ENCODE assay signal across 22 cellular contexts in the genomic region with DNA sequence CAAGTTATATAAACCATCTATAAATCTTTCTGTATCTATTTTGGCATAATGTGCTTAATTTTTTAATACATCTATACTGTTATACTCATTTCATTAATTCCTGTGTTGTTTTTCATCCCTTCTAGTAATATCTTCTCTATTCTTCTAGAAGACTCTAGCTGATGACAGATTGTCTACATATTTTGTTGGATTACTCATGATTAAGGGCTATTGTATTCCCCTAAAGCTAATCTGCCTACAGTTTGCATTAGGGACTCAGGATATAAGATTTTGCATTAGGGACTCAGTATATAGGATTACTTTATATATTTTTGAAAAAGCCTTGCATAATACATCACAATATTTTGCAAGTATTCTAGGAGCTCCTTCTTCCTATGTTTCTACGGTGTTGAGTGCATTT.
"Had no signal": no experiment of that assay in that cellular context is flagged by ENCODE, and none has a peak within 500 bp of the region (broad histone marks: within the 10 kb centered on the region; RNA-seq: fewer than 3 reads in every experiment).

No MANE protein-coding gene starts in this region.

- H3K27me3 Mint-ChIP-seq: activated CD4-positive, alpha-beta memory T cell treated with anti-CD3 and anti-CD28 coated beads, Interleukin-2, amount 10 ng/mL, durations not matched to agents 7 days and 5 days; activated naive CD4-positive, alpha-beta T cell treated with anti-CD3 and anti-CD28 coated beads, Interleukin-2, amount 50 U/mL, for 24 hours; activated naive CD8-positive, alpha-beta T cell treated with anti-CD3 and anti-CD28 coated beads, Interleukin-2, amount 50 U/mL, for 24 hours; activated T-helper 17 cell treated with anti-CD3 and anti-CD28 coated beads, Interleukin-2, amount 50 U/mL, for 72 hours; natural killer cell treated with Interleukin-12 subunit alpha and Interleukin-12 subunit beta and Interleukin-15 and Interleukin-18, amount 100 ng/mL, for 72 hours had no signal

- H3K4me1 Mint-ChIP-seq: activated CD4-positive, alpha-beta memory T cell treated with anti-CD3 and anti-CD28 coated beads, Interleukin-2, amount 10 ng/mL, durations not matched to agents 7 days and 5 days; activated naive CD4-positive, alpha-beta T cell treated with anti-CD3 and anti-CD28 coated beads, Interleukin-2, amount 50 U/mL, for 24 hours; activated T-helper 17 cell treated with anti-CD3 and anti-CD28 coated beads, Interleukin-2, amount 50 U/mL, for 72 hours had no signal

- H3K27ac Mint-ChIP-seq: activated CD4-positive, alpha-beta memory T cell treated with anti-CD3 and anti-CD28 coated beads, Interleukin-2, amount 10 ng/mL, durations not matched to agents 7 days and 5 days; activated CD4-positive, alpha-beta T cell treated with anti-CD3 and anti-CD28 coated beads, Interleukin-2, amount 10 ng/mL, durations not matched to agents 7 days and 5 days; activated naive CD4-positive, alpha-beta T cell treated with anti-CD3 and anti-CD28 coated beads, Interleukin-2, amount 50 U/mL, for 24 hours; activated naive CD8-positive, alpha-beta T cell treated with anti-CD3 and anti-CD28 coated beads, Interleukin-2, amount 50 U/mL, for 24 hours; activated T-helper 17 cell treated with anti-CD3 and anti-CD28 coated beads, Interleukin-2, amount 50 U/mL, for 72 hours; endodermal cell; natural killer cell treated with Interleukin-12 subunit alpha and Interleukin-12 subunit beta and Interleukin-15 and Interleukin-18, amount 100 ng/mL, for 72 hours had no signal

- DNase-seq: activated CD4-positive, alpha-beta memory T cell treated with anti-CD3 and anti-CD28 coated beads, Interleukin-2, amount 10 ng/mL, durations not matched to agents 7 days and 5 days; activated CD4-positive, alpha-beta T cell treated with anti-CD3 and anti-CD28 coated beads for 1 hour; activated CD4-positive, alpha-beta T cell treated with anti-CD3 and anti-CD28 coated beads, Interleukin-2, amount 10 ng/mL, durations not matched to agents 7 days and 5 days; activated naive CD8-positive, alpha-beta T cell treated with anti-CD3 and anti-CD28 coated beads, Interleukin-2, amount 50 U/mL, for 24 hours; activated T-cell treated with anti-CD3 and anti-CD28 coated beads, Interleukin-2, amount 50 U/mL, for 4 hours; amygdala; central memory CD4-positive, alpha-beta T cell; endodermal cell; islet precursor cell; left ventricle myocardium inferior; mucosa of descending colon; posterior cingulate gyrus; right lobe of liver; stimulated activated CD4-positive, alpha-beta T cell treated with anti-CD3 and anti-CD28 coated beads, Interleukin-2, amount 100 ng/mL, for 48 hours; stimulated activated naive CD4-positive, alpha-beta T cell treated with Interleukin-2 at 50 U/mL for 16 hours; T-helper 2 cell had no signal

- H3K36me3 ChIP-seq: esophagus muscularis mucosa, left ventricle myocardium inferior, right lobe of liver, tibial nerve had no signal

- H3K4me3 Mint-ChIP-seq: activated CD4-positive, alpha-beta memory T cell treated with anti-CD3 and anti-CD28 coated beads, Interleukin-2, amount 10 ng/mL, durations not matched to agents 7 days and 5 days; activated CD4-positive, alpha-beta T cell treated with anti-CD3 and anti-CD28 coated beads, Interleukin-2, amount 10 ng/mL, durations not matched to agents 7 days and 5 days; activated naive CD4-positive, alpha-beta T cell treated with anti-CD3 and anti-CD28 coated beads, Interleukin-2, amount 50 U/mL, for 24 hours; activated naive CD8-positive, alpha-beta T cell treated with anti-CD3 and anti-CD28 coated beads, Interleukin-2, amount 50 U/mL, for 24 hours; activated T-cell treated with anti-CD3 and anti-CD28 coated beads, Interleukin-2, amount 50 U/mL, for 4 hours; activated T-helper 17 cell treated with anti-CD3 and anti-CD28 coated beads, Interleukin-2, amount 50 U/mL, for 72 hours; endodermal cell; natural killer cell treated with Interleukin-12 subunit alpha and Interleukin-12 subunit beta and Interleukin-15 and Interleukin-18, amount 100 ng/mL, for 72 hours had no signal

- H3K36me3 Mint-ChIP-seq: activated naive CD4-positive, alpha-beta T cell treated with anti-CD3 and anti-CD28 coated beads, Interleukin-2, amount 50 U/mL, for 24 hours; natural killer cell treated with Interleukin-12 subunit alpha and Interleukin-12 subunit beta and Interleukin-15 and Interleukin-18, amount 100 ng/mL, for 72 hours had no signal

- H3K4me1 ChIP-seq: left ventricle myocardium inferior, right lobe of liver, tibial nerve had no signal

- H3K27ac ChIP-seq: esophagus muscularis mucosa, left ventricle myocardium inferior, right lobe of liver, tibial nerve had no signal

- H3K27me3 ChIP-seq: esophagus muscularis mucosa, right lobe of liver, tibial nerve had no signal

- H3K9me3 ChIP-seq: esophagus muscularis mucosa, left ventricle myocardium inferior, mucosa of descending colon, right lobe of liver, tibial nerve had no signal

- H3K9me3 Mint-ChIP-seq: activated CD4-positive, alpha-beta memory T cell treated with anti-CD3 and anti-CD28 coated beads, Interleukin-2, amount 10 ng/mL, durations not matched to agents 7 days and 5 days; activated CD4-positive, alpha-beta T cell treated with anti-CD3 and anti-CD28 coated beads, Interleukin-2, amount 10 ng/mL, durations not matched to agents 7 days and 5 days; activated naive CD4-positive, alpha-beta T cell treated with anti-CD3 and anti-CD28 coated beads, Interleukin-2, amount 50 U/mL, for 24 hours; activated naive CD8-positive, alpha-beta T cell treated with anti-CD3 and anti-CD28 coated beads, Interleukin-2, amount 50 U/mL, for 24 hours; activated T-cell treated with anti-CD3 and anti-CD28 coated beads, Interleukin-2, amount 50 U/mL, for 4 hours; activated T-helper 17 cell treated with anti-CD3 and anti-CD28 coated beads, Interleukin-2, amount 50 U/mL, for 72 hours; endodermal cell; natural killer cell treated with Interleukin-12 subunit alpha and Interleukin-12 subunit beta and Interleukin-15 and Interleukin-18, amount 100 ng/mL, for 72 hours had no signal

- H3K4me3 ChIP-seq: esophagus muscularis mucosa, left ventricle myocardium inferior, lung, mucosa of descending colon, right lobe of liver, tibial nerve had no signal
